ENCODE assay signal across 9 cellular contexts in genomic region chr6:35725081-35725708, GRCh38. TPM values are rescaled to one million over a fixed set of nuclear protein-coding genes. Genes with fewer than 3 reads are reported as not detected.
A peak's percentile ranks its signal among the peaks of the same experiment; 100 is the strongest.
DNase-seq lines count a peak whose midpoint lies in the region; ATAC-seq and TF ChIP-seq lines count a peak whose summit lies in the region.
"Had no signal": no experiment of that assay in that cellular context is flagged by ENCODE, and none has a peak within 500 bp of the region (broad histone marks: within the 10 kb centered on the region; RNA-seq: fewer than 3 reads in every experiment).

No MANE protein-coding gene starts in this region.

- no peak overlapping the region for H3K4me3 Mint-ChIP-seq in activated naive CD4-positive, alpha-beta T cell treated with anti-CD3 and anti-CD28 coated beads for 36 hours
- peak overlapping the region; percentile 77 for H3K4me3 Mint-ChIP-seq in MCF 10A (ENCODE audit: unreplicated experiment)

- no peaks in the 10 kb centered on the region for H3K9me3 Mint-ChIP-seq in activated naive CD4-positive, alpha-beta T cell treated with anti-CD3 and anti-CD28 coated beads for 36 hours
- no peaks in the 10 kb centered on the region for H3K9me3 Mint-ChIP-seq in MCF 10A (ENCODE audit: unreplicated experiment)

- H3K9ac ChIP-seq in mucosa of stomach (ENCODE audit: low read length): peak overlapping the region; percentile 93

- no peak for TF ChIP-seq CTCF in MCF 10A (IDR thresholded peaks at IDR 0.05; ENCODE audit: unreplicated experiment)

- no peaks in the 10 kb centered on the region for H3K36me3 ChIP-seq in mucosa of stomach (ENCODE audit: control insufficient read depth, insufficient read depth, low read length)
- H3K36me3 ChIP-seq in thymus (ENCODE audit: control insufficient read depth, insufficient read depth): no peaks in the 10 kb centered on the region

- no peak for DNase-seq in activated naive CD4-positive, alpha-beta T cell treated with anti-CD3 and anti-CD28 coated beads for 36 hours
- DNase-seq in activated naive CD4-positive, alpha-beta T cell treated with anti-CD3 and anti-CD28 coated beads, Interleukin-2, amount 50 U/mL, for 16 hours: no peak
- DNase-seq in MCF 10A (ENCODE audit: unreplicated experiment) (peak; percentile 42), iPS-NIHi7 (ENCODE audit: extremely low spot score) (no peak)
- DNase-seq: NCI-H1417 had no signal

- H3K4me1 ChIP-seq in mucosa of stomach (ENCODE audit: control insufficient read depth, insufficient read depth, low read length): peaks cover 68% of the 10 kb centered on the region
- peaks cover 70% of the 10 kb centered on the region for H3K4me1 ChIP-seq in thymus (ENCODE audit: control insufficient read depth, insufficient read depth, low read length)

- H3K9me3 ChIP-seq in mucosa of stomach (ENCODE audit: control insufficient read depth, low read length): no peaks in the 10 kb centered on the region
- H3K9me3 ChIP-seq in thymus (ENCODE audit: control insufficient read depth): no peaks in the 10 kb centered on the region

- peak overlapping the region; percentile 100 for H3K27ac ChIP-seq in thymus (ENCODE audit: low read depth)

- ATAC-seq in HG02759 (IDR thresholded peaks at IDR 0.05; ENCODE audit: unreplicated experiment): no peak
- no peak for ATAC-seq in esophagus mucosa

- intact Hi-C loops in activated naive CD4-positive, alpha-beta T cell treated with anti-CD3 and anti-CD28 coated beads for 36 hours (cut with micrococcal nuclease): no loop called here
- intact Hi-C loops in MCF 10A (cut with micrococcal nuclease): no loop called here

- H3K4me3 ChIP-seq in mucosa of stomach (ENCODE audit: low read length): no peak overlapping the region
- H3K4me3 ChIP-seq in thymus (ENCODE audit: low read length): peak overlapping the region; percentile 80

- H3K27ac Mint-ChIP-seq in activated naive CD4-positive, alpha-beta T cell treated with anti-CD3 and anti-CD28 coated beads for 36 hours: peak overlapping the region; percentile 62
- peak overlapping the region; percentile 89 for H3K27ac Mint-ChIP-seq in MCF 10A (ENCODE audit: low read depth, unreplicated experiment)

- CTCF ChIA-PET in activated naive CD4-positive, alpha-beta T cell treated with anti-CD3 and anti-CD28 coated beads for 36 hours (lab: Charles Lee): interaction anchor here (0.8 to 2.2 kb wide), 2 partner anchors 12 to 15 kb away, joined by 3 to 8 read pairs; partner anchors contain the start of gene ARMC12
- CTCF ChIA-PET in MCF 10A (lab: Yijun Ruan, JAX): interaction anchor here (0.7 to 4.2 kb wide), 7 partner anchors 8 to 123 kb away, joined by 3 to 18 read pairs (median 4); partner anchors contain the start of gene ARMC12

- H3K36me3 Mint-ChIP-seq in activated naive CD4-positive, alpha-beta T cell treated with anti-CD3 and anti-CD28 coated beads for 36 hours (ENCODE audit: low read depth): no peaks in the 10 kb centered on the region
- peaks cover 5% of the 10 kb centered on the region for H3K36me3 Mint-ChIP-seq in MCF 10A (ENCODE audit: insufficient read depth, unreplicated experiment)

- peaks cover 81% of the 10 kb centered on the region for H3K4me1 Mint-ChIP-seq in activated naive CD4-positive, alpha-beta T cell treated with anti-CD3 and anti-CD28 coated beads for 36 hours (ENCODE audit: low read depth)
- peaks cover 68% of the 10 kb centered on the region for H3K4me1 Mint-ChIP-seq in MCF 10A (ENCODE audit: insufficient read depth, unreplicated experiment)

- H3K27me3 Mint-ChIP-seq in activated naive CD4-positive, alpha-beta T cell treated with anti-CD3 and anti-CD28 coated beads for 36 hours (ENCODE audit: low read depth): no peaks in the 10 kb centered on the region
- H3K27me3 Mint-ChIP-seq in MCF 10A (ENCODE audit: insufficient read depth, unreplicated experiment): no peaks in the 10 kb centered on the region

- WGBS in thymus: 82% methylated on average over 5 of the region's 5 CpGs

- POLR2A ChIA-PET in MCF 10A (lab: Yijun Ruan, JAX): interaction anchor here (0.8 to 17.8 kb wide), 25 partner anchors 8 to 951 kb away, joined by 3 to 1351 read pairs (median 9); partner anchors contain the start of genes ARMC12, FKBP5 and MAPK14

- BruUV-seq in MCF 10A (replicated peaks; lab: Mats Ljungman, UMichigan): TSS peak; percentile 62

- H3K27me3 ChIP-seq in mucosa of stomach (ENCODE audit: control insufficient read depth, insufficient read depth, low read length) (no peaks in the 10 kb centered on the region), thymus (ENCODE audit: control insufficient read depth, insufficient read depth) (no peaks in the 10 kb centered on the region)

RNA-seq across cellular contexts. Expression of gene ARMC12, which starts 11.6 kb away (rescaled TPM):
- total RNA-seq in activated naive CD4-positive, alpha-beta T cell treated with anti-CD3 and anti-CD28 coated beads for 36 hours: 1 to 10 TPM; 3.1 to 3.9 TPM
- total RNA-seq in MCF 10A (2022) (2.3 and 2.6 TPM in 2 replicates), esophagus mucosa (not detected)
- 26.6 TPM for polyA plus RNA-seq in thymus

RNA-seq across cellular contexts. Expression of gene FKBP5, which starts 36.5 kb away (rescaled TPM):
- total RNA-seq in activated naive CD4-positive, alpha-beta T cell treated with anti-CD3 and anti-CD28 coated beads for 36 hours: 100 to 1,000 TPM; 202 to 208 TPM
- total RNA-seq in MCF 10A (2022): 304 and 387 TPM in 2 replicates
- 338 TPM for polyA plus RNA-seq in thymus
- 65.5 TPM for total RNA-seq in esophagus mucosa

RNA-seq across cellular contexts. Expression of gene CLPSL2, which starts 51.2 kb away (rescaled TPM):
- total RNA-seq in activated naive CD4-positive, alpha-beta T cell treated with anti-CD3 and anti-CD28 coated beads for 36 hours: not detected
- not detected in 2 replicates for total RNA-seq in MCF 10A (2022)
- polyA plus RNA-seq in thymus: 0.09 TPM
- total RNA-seq in esophagus mucosa: not detected

RNA-seq across cellular contexts. Expression of gene CLPSL1, which starts 55.6 kb away (rescaled TPM):
- total RNA-seq in activated naive CD4-positive, alpha-beta T cell treated with anti-CD3 and anti-CD28 coated beads for 36 hours: not detected
- total RNA-seq in MCF 10A (2022): not detected in 2 replicates
- polyA plus RNA-seq in thymus: 0.14 TPM
- total RNA-seq in esophagus mucosa: not detected
